1 cellular context compared by ENCODE assay signal in the genomic region with DNA sequence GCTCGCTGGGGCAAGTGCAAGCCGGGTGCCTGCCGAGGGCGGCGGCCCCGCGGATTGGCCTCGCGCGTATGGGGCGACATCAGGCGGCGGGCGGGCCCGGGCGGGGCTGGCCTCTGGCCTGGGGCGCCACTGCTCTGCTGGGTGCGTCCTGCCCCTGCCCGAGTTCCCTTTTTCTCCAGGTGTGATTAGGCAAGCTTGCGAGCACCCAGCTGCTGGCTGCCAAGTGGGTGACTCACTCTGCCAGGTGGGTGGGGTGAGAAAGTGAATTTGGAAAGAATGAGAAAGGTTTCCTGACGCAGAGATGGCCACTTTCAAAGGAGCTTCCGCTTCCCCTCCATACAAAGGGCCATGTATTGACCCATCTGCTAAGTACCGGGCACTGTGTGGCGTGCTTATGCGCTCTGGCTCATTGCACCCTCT.
TF ChIP-seq lines count a peak whose summit lies in the region.

No MANE protein-coding gene starts in this region.

TF ChIP-seq in K562, 482 proteins besides CTCF, POLR2A, EP300 and RAD21:
- TF ChIP-seq ZFP36 (IDR thresholded peaks at IDR 0.05; ENCODE audit: low read depth, low read length, partially characterized antibody) (peak; percentile 75), KDM2B (CRISPR knock-in tag; IDR thresholded peaks at IDR 0.05) (no peak), JUND (IDR thresholded peaks at IDR 0.05; ENCODE audit: borderline replicate concordance, low read depth, low read length) (0 out of 2 replicates have a peak, but pooled peaks have one; percentile 46), JUND (tag; IDR thresholded peaks at IDR 0.05; ENCODE audit: borderline replicate concordance, low read depth, low read length) (no peak)
TF ChIP-seq in K562: peak in this region for 2.
